In genomic region chr1:204254031-204254661, GRCh38 we compare ENCODE assay signal across 1 cellular context.
TF ChIP-seq lines count a peak whose summit lies in the region.

No MANE protein-coding gene starts in this region.

TF ChIP-seq in HepG2, 621 proteins besides CTCF, POLR2A, EP300 and RAD21 (continued from another document):
- TF ChIP-seq ZNF362 (CRISPR knock-in tag; IDR thresholded peaks at IDR 0.05; ENCODE audit: borderline replicate concordance), result peak; percentile 64; the same call in 1 of the 2 replicates
- no peak for TF ChIP-seq MED13 (CRISPR knock-in tag; IDR thresholded peaks at IDR 0.05)
